18 cellular contexts compared by ENCODE assay signal in the genomic region with DNA sequence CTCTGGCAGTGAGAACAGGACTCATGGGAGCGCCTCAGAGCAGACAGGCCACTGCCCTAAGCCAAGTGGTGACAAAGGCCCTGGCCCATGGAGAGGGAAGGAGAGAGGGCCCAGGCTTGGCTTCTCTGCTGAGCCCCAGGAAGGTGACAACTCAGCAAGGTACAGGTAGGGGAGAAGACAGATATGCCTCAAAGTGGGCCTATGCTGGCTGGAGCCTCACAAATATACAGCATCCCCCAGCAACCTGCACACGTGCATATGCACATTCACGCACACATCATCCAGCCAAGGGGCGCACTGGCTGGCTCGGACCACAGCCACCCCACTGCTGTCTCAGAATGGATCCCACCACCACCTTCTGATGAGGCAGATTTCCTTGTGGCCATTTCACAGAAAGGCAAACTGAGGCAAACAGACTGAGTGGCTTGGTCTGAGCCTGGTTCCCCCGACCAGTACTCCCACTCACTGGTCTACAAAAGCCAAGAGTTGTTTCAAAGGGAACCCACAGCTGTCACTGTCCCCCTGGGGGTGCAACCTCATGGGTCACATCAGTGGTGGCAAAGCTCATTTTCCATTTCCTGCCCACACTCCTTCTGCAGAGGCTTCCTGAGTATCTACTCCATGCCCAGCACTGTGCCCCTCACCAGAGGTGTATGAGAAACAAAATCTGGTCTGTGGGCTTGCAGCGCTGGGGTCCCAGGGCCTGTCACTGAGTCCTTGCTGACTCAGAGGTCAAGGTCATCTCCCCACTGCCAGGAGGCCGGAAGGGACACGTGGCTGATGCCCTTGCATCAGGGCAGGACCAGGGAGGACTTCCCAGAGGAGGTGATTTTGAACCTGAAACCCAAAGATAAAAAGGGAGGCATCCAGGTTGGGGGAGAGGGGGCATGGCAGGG.
"Had no signal": no experiment of that assay in that cellular context is flagged by ENCODE, and none has a peak within 500 bp of the region (broad histone marks: within the 10 kb centered on the region; RNA-seq: fewer than 3 reads in every experiment).

No MANE protein-coding gene starts in this region.

- ATAC-seq: activated T-cell treated with anti-CD3 and anti-CD28 coated beads, Interleukin-2, amount 50 U/mL, for 72 hours; esophagus mucosa; left lung; mucosa of descending colon; naive thymus-derived CD4-positive, alpha-beta T cell; right cardiac atrium; T-helper 17 cell had no signal

- H3K9me3 ChIP-seq: adrenal gland, left lung, mucosa of descending colon had no signal

- H3K27me3 ChIP-seq: adrenal gland, hepatocyte had no signal

- H3K79me2 ChIP-seq: hepatocyte had no signal

- H3K4me3 ChIP-seq: adrenal gland, coronary artery, hepatocyte, left lung, mucosa of descending colon, smooth muscle cell had no signal

- H3K27ac ChIP-seq: adrenal gland, coronary artery, hepatocyte, left lung had no signal

- DNase-seq: activated B cell treated with CpG ODN at 0.5 μM for 24 hours; activated CD4-positive, alpha-beta T cell treated with anti-CD3 and anti-CD28 coated beads for 48 hours; activated CD8-positive, alpha-beta memory T cell treated with anti-CD3 and anti-CD28 coated beads, Interleukin-2, amount 50 U/mL, for 48 hours; activated T-cell treated with anti-CD3 and anti-CD28 coated beads, Interleukin-2, amount 50 U/mL, for 72 hours; adrenal gland; kidney; left lung; mucosa of descending colon; naive thymus-derived CD4-positive, alpha-beta T cell; right cardiac atrium; stimulated activated CD4-positive, alpha-beta T cell treated with anti-CD3 and anti-CD28 coated beads, Interleukin-4, amount 100 ng/mL, for 4 hours; stimulated activated CD8-positive, alpha-beta memory T cell treated with anti-CD3 and anti-CD28 coated beads, Interleukin-4, amount 100 ng/mL, for 48 hours; T-helper 17 cell had no signal

- H3K4me1 Mint-ChIP-seq: activated B cell treated with CpG ODN at 0.5 μM for 24 hours, T-helper 17 cell had no signal

- H3K4me2 ChIP-seq: hepatocyte, smooth muscle cell had no signal

- H3K4me1 ChIP-seq: left lung had no signal

- H2AFZ ChIP-seq: hepatocyte had no signal

- H3K27me3 Mint-ChIP-seq: T-helper 17 cell had no signal

- H3K27ac Mint-ChIP-seq: activated B cell treated with CpG ODN at 0.5 μM for 24 hours; activated T-cell treated with anti-CD3 and anti-CD28 coated beads, Interleukin-2, amount 50 U/mL, for 72 hours; progenitor cell of endocrine pancreas; T-helper 17 cell had no signal

- H3K36me3 ChIP-seq: adrenal gland, left lung had no signal

- H3K4me3 Mint-ChIP-seq: activated B cell treated with CpG ODN at 0.5 μM for 24 hours; activated T-cell treated with anti-CD3 and anti-CD28 coated beads, Interleukin-2, amount 50 U/mL, for 72 hours; naive thymus-derived CD4-positive, alpha-beta T cell; T-helper 17 cell had no signal
